ENCODE assay signal across 1 cellular context in the genomic region with DNA sequence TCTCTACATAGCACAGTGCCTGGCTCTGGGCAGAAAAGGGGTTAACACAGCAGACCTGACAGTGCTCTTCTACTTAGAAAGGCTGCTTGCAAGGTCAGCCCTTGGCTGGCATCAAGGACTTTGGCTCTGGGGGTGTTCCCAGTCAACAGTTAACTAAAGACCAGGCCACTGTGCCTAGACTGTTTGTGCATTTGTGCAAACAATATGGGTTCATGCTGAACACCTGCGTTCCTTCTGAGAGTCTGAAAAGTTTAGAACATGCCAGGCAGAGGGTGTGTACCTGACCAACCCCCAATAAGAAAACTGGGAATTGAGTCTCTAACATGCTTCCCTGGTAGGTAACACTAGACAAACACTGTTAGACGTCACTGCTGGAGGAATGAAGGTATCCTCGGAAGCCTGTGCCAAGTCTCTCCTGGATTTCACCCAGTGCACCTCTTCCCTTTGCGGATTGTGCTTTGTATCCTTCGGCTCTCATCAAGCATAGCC.
TF ChIP-seq lines count a peak whose summit lies in the region.

No MANE protein-coding gene starts in this region.

TF ChIP-seq in WTC11, 78 proteins besides CTCF, POLR2A, EP300 and RAD21 (continued from another document):
- TF ChIP-seq, protein P1, sequence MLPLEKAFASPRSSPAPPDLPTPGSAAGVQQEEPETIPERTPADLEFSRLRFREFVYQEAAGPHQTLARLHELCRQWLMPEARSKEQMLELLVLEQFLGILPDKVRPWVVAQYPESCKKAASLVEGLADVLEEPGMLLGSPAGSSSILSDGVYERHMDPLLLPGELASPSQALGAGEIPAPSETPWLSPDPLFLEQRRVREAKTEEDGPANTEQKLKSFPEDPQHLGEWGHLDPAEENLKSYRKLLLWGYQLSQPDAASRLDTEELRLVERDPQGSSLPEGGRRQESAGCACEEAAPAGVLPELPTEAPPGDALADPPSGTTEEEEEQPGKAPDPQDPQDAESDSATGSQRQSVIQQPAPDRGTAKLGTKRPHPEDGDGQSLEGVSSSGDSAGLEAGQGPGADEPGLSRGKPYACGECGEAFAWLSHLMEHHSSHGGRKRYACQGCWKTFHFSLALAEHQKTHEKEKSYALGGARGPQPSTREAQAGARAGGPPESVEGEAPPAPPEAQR (CRISPR knock-in tag; IDR thresholded peaks at IDR 0.05) = no peak
- TF ChIP-seq FOXP1 (CRISPR knock-in tag; IDR thresholded peaks at IDR 0.05; ENCODE audit: borderline replicate concordance) (no peak), CBFB (CRISPR knock-in tag; IDR thresholded peaks at IDR 0.05; ENCODE audit: low read depth) (no peak), GABPB1 (CRISPR knock-in tag; IDR thresholded peaks at IDR 0.05) (no peak), ZNF425 (CRISPR knock-in tag; conservative IDR thresholded peaks at IDR 0.05) (no peak), HMGA2 (CRISPR knock-in tag; IDR thresholded peaks at IDR 0.05) (no peak), JAZF1 (CRISPR knock-in tag; IDR thresholded peaks at IDR 0.05) (no peak), ERG (CRISPR knock-in tag; IDR thresholded peaks at IDR 0.05) (no peak), ZNF423 (CRISPR knock-in tag; IDR thresholded peaks at IDR 0.05) (no peak), TEAD4 (CRISPR knock-in tag; IDR thresholded peaks at IDR 0.05) (no peak), ZNF232 (CRISPR knock-in tag; IDR thresholded peaks at IDR 0.05) (no peak)
